9 cellular contexts compared by ENCODE assay signal in the genomic region with DNA sequence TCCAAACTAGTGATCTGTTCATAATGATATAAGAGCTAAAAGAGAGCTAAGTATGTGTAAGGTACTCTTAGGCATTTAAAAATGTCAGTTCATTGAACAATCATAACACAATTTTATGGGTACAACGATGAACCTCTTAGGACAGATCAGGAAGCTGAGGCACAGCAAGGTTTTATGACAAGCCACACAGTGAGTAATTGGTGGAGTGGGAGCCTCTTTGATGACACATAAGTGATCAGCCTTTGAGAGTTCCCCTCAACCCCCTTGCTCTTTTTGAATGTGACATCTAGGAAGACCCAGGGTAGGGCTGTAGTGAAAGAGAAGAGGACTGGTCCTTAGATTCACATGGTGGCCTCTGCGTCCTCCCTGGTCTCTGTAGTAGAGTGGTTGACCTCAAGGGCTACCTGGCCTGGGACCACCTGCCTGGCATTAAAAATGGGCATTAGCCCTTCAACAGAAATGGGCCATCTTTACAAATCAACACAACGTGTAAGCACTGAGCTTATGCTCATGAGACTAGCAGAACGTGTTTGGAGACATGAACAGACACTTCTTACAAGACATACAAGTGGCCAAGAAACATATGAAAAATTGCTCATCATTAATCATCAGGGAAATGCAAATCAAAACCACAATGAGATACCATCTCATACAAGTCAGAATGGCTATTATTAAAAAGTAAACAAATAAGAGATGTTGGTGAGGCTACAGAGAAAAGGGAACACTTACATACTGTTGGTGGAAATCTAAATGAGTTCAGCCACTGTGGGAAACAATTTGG.
DNase-seq lines count a peak whose midpoint lies in the region; ATAC-seq and TF ChIP-seq lines count a peak whose summit lies in the region.
"Had no signal": no experiment of that assay in that cellular context is flagged by ENCODE, and none has a peak within 500 bp of the region (broad histone marks: within the 10 kb centered on the region; RNA-seq: fewer than 3 reads in every experiment).

No MANE protein-coding gene starts in this region.

- H3K4me3 ChIP-seq in AG09309 (ENCODE audit: control insufficient read depth, low read depth, low read length) (no peak overlapping the region), fibroblast of mammary gland (ENCODE audit: control insufficient read depth, low read depth, low read length) (no peak overlapping the region)

- H3K27ac ChIP-seq in RWPE1: no peak overlapping the region

- TF ChIP-seq CTCF in AG09309 (IDR thresholded peaks at IDR 0.05; ENCODE audit: control insufficient read depth, insufficient read depth, low read depth, low read length, missing control alignments) (no peak), RWPE1 (conservative IDR thresholded peaks at IDR 0.05; ENCODE audit: low read depth) (no peak), fibroblast of mammary gland (conservative IDR thresholded peaks at IDR 0.05; ENCODE audit: control insufficient read depth, insufficient read depth, low read depth, low read length) (no peak)

- CTCF ChIA-PET in RWPE1 (lab: Yijun Ruan, JAX): interaction anchor here (0.6 kb wide), 1 partner anchor 162 kb away, joined by 3 read pairs; no protein-coding TSS in a partner anchor

- DNase-seq in AG09309 (ENCODE audit: low read depth) (peak; percentile 11), ELR (ENCODE audit: low read depth) (peak; percentile 86), RWPE1 (ENCODE audit: low spot score) (peak; percentile 29), fibroblast of mammary gland (ENCODE audit: low read depth) (peak; percentile 72), DMS79 treated with DMSO at 0.1 percent for 48 hours (lab: John Stamatoyannopoulos, UW) (no peak), NCI-H1694 (lab: John Stamatoyannopoulos, UW) (no peak)
- DNase-seq: NCI-H748 treated with DMSO at 0.1 percent for 48 hours, SHP77 treated with DMSO at 0.1 percent for 48 hours had no signal

- POLR2A ChIA-PET in RWPE1 (lab: Yijun Ruan, JAX; ENCODE audit: low non-redundant PET): no interaction called here

- ATAC-seq in HG02885 (IDR thresholded peaks at IDR 0.05; ENCODE audit: poor library complexity, unreplicated experiment): no peak

Comparison
In these comparisons a context has a peak if more than half of its experiments do, and no peak if none do; other contexts are left out.
1. DNase-seq: peak in AG09309 (single experiment), ELR (single experiment), RWPE1 (single experiment) and fibroblast of mammary gland (single experiment); none in DMS79 treated with DMSO at 0.1 percent for 48 hours (single experiment) and NCI-H1694 (single experiment).